In the genomic region with DNA sequence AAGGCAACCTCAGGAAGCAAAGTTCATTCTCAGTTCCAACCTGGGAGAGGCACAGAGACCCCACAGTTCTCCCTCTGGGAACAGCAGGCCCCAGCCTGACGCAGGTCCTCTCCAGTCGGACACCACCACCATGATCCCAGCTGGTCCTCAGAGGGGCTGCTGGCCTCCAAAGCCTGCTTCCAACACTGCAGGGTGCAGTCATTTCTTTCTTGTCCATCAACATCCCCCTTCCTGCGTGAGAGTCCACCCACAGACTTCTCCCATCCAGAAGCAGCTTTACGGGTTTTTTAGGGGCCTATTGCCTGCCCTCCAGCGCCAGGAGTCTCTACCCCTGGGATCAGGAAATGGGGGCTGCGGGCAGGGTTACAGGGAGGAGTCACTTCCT, we compare ENCODE assay signal across 20 cellular contexts. TPM values are rescaled to one million over a fixed set of nuclear protein-coding genes. Genes with fewer than 3 reads are reported as not detected.
DNase-seq lines count a peak whose midpoint lies in the region; ATAC-seq and TF ChIP-seq lines count a peak whose summit lies in the region.
"Had no signal": no experiment of that assay in that cellular context is flagged by ENCODE, and none has a peak within 500 bp of the region (broad histone marks: within the 10 kb centered on the region; RNA-seq: fewer than 3 reads in every experiment).

No MANE protein-coding gene starts in this region.

- H4K20me1 ChIP-seq in BLaER1 treated with 17β-estradiol and CSF1 and Interleukin-3, amounts not matched to agents 10 nM and 100 nM, result peaks cover 0 to 27% (median 0%) of the 10 kb centered on the region in 11 experiments; a peak in 4 of 22 replicates
- no peaks in the 10 kb centered on the region for H4K20me1 ChIP-seq in neural progenitor cell (ENCODE audit: low read depth)

- H3K27ac ChIP-seq in BLaER1 treated with 17β-estradiol and CSF1 and Interleukin-3, amounts not matched to agents 10 nM and 100 nM, result no peak overlapping the region
- peak overlapping the region; percentile 37; the same call in 1 of the 2 replicates for H3K27ac ChIP-seq in HUES64 (ENCODE audit: low read depth, low read length)
- no peak overlapping the region for H3K27ac ChIP-seq in neural progenitor cell
- H3K27ac ChIP-seq: Peyer's patch, SJCRH30 had no signal

- H3K36me3 Mint-ChIP-seq in T-helper 17 cell (ENCODE audit: low read depth) (peaks cover 2% of the 10 kb centered on the region), neural progenitor cell (no peaks in the 10 kb centered on the region)
- no peaks in the 10 kb centered on the region for H3K36me3 Mint-ChIP-seq in activated T-cell treated with anti-CD3 and anti-CD28 coated beads, Interleukin-2, amount 50 U/mL, for 72 hours (ENCODE audit: insufficient read depth in 2 of 2)

- peak overlapping the region in 9 of 11 experiments; percentile 51 to 93 (median 71); a peak in 19 of 22 replicates for H3K4me2 ChIP-seq in BLaER1 treated with 17β-estradiol and CSF1 and Interleukin-3, amounts not matched to agents 10 nM and 100 nM
- peak overlapping the region; percentile 13 for H3K4me2 ChIP-seq in neural progenitor cell

- H3K36me3 ChIP-seq in BLaER1 treated with 17β-estradiol and CSF1 and Interleukin-3, amounts not matched to agents 10 nM and 100 nM, result no peaks in the 10 kb centered on the region
- H3K36me3 ChIP-seq in HUES64 (ENCODE audit: insufficient read depth, low read length), result no peaks in the 10 kb centered on the region
- no peaks in the 10 kb centered on the region for H3K36me3 ChIP-seq in neural progenitor cell
- H3K36me3 ChIP-seq: MG63, Peyer's patch, SJCRH30 had no signal

- no peak overlapping the region for H3K9ac ChIP-seq in BLaER1 treated with 17β-estradiol and CSF1 and Interleukin-3, amounts not matched to agents 10 nM and 100 nM
- H3K9ac ChIP-seq in HUES64 (ENCODE audit: low read depth, low read length) (no peak overlapping the region), neural progenitor cell (no peak overlapping the region)

- 79% methylated on average over 6 of the region's 6 CpGs for WGBS in HUES64

- peaks cover 0 to 49% (median 0%) of the 10 kb centered on the region in 11 experiments; a peak in 8 of 22 replicates for H3K27me3 ChIP-seq in BLaER1 treated with 17β-estradiol and CSF1 and Interleukin-3, amounts not matched to agents 10 nM and 100 nM
- H3K27me3 ChIP-seq in HUES64 (ENCODE audit: insufficient read depth, low read length) (peaks cover 3% of the 10 kb centered on the region; the same call in 1 of the 2 replicates), neural progenitor cell (no peaks in the 10 kb centered on the region)
- H3K27me3 ChIP-seq: Peyer's patch had no signal

- no peak overlapping the region for H2AFZ ChIP-seq in neural progenitor cell (replicated peaks)

- TF ChIP-seq CTCF in neural progenitor cell (IDR thresholded peaks at IDR 0.05), result no peak

- peaks cover 12 to 36% (median 27%) of the 10 kb centered on the region in 10 experiments for H3K4me1 ChIP-seq in BLaER1 treated with 17β-estradiol and CSF1 and Interleukin-3, amounts not matched to agents 10 nM and 100 nM
- H3K4me1 ChIP-seq in HUES64 (ENCODE audit: insufficient read depth, low read length), result peaks cover 28% of the 10 kb centered on the region
- H3K4me1 ChIP-seq in neural progenitor cell, result peaks cover 35% of the 10 kb centered on the region
- H3K4me1 ChIP-seq: Peyer's patch, SJCRH30 had no signal

- H3K4me1 Mint-ChIP-seq in T-helper 17 cell (peaks cover 21% of the 10 kb centered on the region), neural progenitor cell (peaks cover 55% of the 10 kb centered on the region)
- H3K4me1 Mint-ChIP-seq in activated T-cell treated with anti-CD3 and anti-CD28 coated beads, Interleukin-2, amount 50 U/mL, for 72 hours (ENCODE audit: low read depth), result peaks cover 33% of the 10 kb centered on the region

- H3K9me3 ChIP-seq in BLaER1 treated with 17β-estradiol and CSF1 and Interleukin-3, amounts not matched to agents 10 nM and 100 nM (replicated peaks in 1 of 11), result no peaks in the 10 kb centered on the region
- H3K9me3 ChIP-seq in HUES64 (ENCODE audit: insufficient read depth, low read depth, low read length), result no peaks in the 10 kb centered on the region
- no peaks in the 10 kb centered on the region for H3K9me3 ChIP-seq in T-helper 17 cell (ENCODE audit: control insufficient read depth, low read length, poor library complexity, severe bottlenecking)
- H3K9me3 ChIP-seq in neural progenitor cell (ENCODE audit: low read depth), result no peaks in the 10 kb centered on the region
- H3K9me3 ChIP-seq: MG63, Peyer's patch, SJCRH30 had no signal

- peaks cover 20% of the 10 kb centered on the region for H3F3A ChIP-seq in neural progenitor cell (ENCODE audit: low read depth)

- peak overlapping the region; percentile 36 for H3K4me3 Mint-ChIP-seq in T-helper 17 cell
- H3K4me3 Mint-ChIP-seq in neural progenitor cell, result no peak overlapping the region
- no peak overlapping the region for H3K4me3 Mint-ChIP-seq in activated T-cell treated with anti-CD3 and anti-CD28 coated beads, Interleukin-2, amount 50 U/mL, for 72 hours
- H3K4me3 Mint-ChIP-seq: H9 had no signal

- H3K79me2 ChIP-seq in neural progenitor cell (ENCODE audit: low read depth), result no peaks in the 10 kb centered on the region

- H3K9me3 Mint-ChIP-seq in neural progenitor cell, result no peaks in the 10 kb centered on the region
- H3K9me3 Mint-ChIP-seq in activated T-cell treated with anti-CD3 and anti-CD28 coated beads, Interleukin-2, amount 50 U/mL, for 72 hours, result no peaks in the 10 kb centered on the region
- H3K9me3 Mint-ChIP-seq: H9 had no signal

- no peak overlapping the region for H3K4me3 ChIP-seq in BLaER1 treated with 17β-estradiol and CSF1 and Interleukin-3, amounts not matched to agents 10 nM and 100 nM
- H3K4me3 ChIP-seq in HUES64 (ENCODE audit: low read length) (no peak overlapping the region), neural progenitor cell (no peak overlapping the region)
- H3K4me3 ChIP-seq: MG63, Peyer's patch, SJCRH30 had no signal

- DNase-seq in T-helper 17 cell, result no peak
- DNase-seq in neural progenitor cell (ENCODE audit: low spot score), result no peak
- DNase-seq in GDM1 (lab: John Stamatoyannopoulos, UW), result no peak
- DNase-seq in activated T-cell treated with anti-CD3 and anti-CD28 coated beads, Interleukin-2, amount 50 U/mL, for 72 hours, result no peak
- DNase-seq in A172 (ENCODE audit: low spot score), result no peak
- DNase-seq in NCI-H2227 (lab: John Stamatoyannopoulos, UW; ENCODE audit: unreplicated experiment), result no peak
- DNase-seq: COR-L47, DMS79 treated with DMSO at 0.1 percent for 48 hours, H9, Kasumi-1, MG63, NCI-H1417 treated with DMSO at 0.1 percent for 48 hours, NCI-H2029, NCI-H226, NCI-H510A treated with DMSO at 0.1 percent for 48 hours, NCI-H774, Peyer's patch, SJCRH30 had no signal

- H3K27ac Mint-ChIP-seq in T-helper 17 cell (peak overlapping the region; percentile 92), neural progenitor cell (no peak overlapping the region)
- H3K27ac Mint-ChIP-seq in activated T-cell treated with anti-CD3 and anti-CD28 coated beads, Interleukin-2, amount 50 U/mL, for 72 hours, result no peak overlapping the region

- no peak for ATAC-seq in T-helper 17 cell
- no peak for ATAC-seq in activated T-cell treated with anti-CD3 and anti-CD28 coated beads, Interleukin-2, amount 50 U/mL, for 72 hours (replicated peaks in 1 of 2)

- H3K27me3 Mint-ChIP-seq in T-helper 17 cell (peaks cover 24% of the 10 kb centered on the region), neural progenitor cell (ENCODE audit: insufficient read depth, low read depth) (no peaks in the 10 kb centered on the region)
- H3K27me3 Mint-ChIP-seq in activated T-cell treated with anti-CD3 and anti-CD28 coated beads, Interleukin-2, amount 50 U/mL, for 72 hours (ENCODE audit: low read depth), result no peaks in the 10 kb centered on the region

RNA-seq across cellular contexts. Expression of gene TNRC6C, which starts 29.3 kb away (rescaled TPM):
- 7.9 TPM for polyA plus RNA-seq in HUES64 (2013, experiment 1 of 2)
- polyA plus RNA-seq in HUES64 (2013, experiment 2 of 2), result 8.4 TPM
- 10 to 100 TPM; 64.4 to 64.5 TPM for total RNA-seq in T-helper 17 cell
- 11.4 and 14.9 TPM in 2 replicates for total RNA-seq in neural progenitor cell (ENCODE audit: low replicate concordance)
- 10 to 100 TPM; 26.5 to 30.5 TPM for total RNA-seq in activated T-cell treated with anti-CD3 and anti-CD28 coated beads, Interleukin-2, amount 50 U/mL, for 72 hours
- 2.5 and 3.2 TPM in 2 replicates for total RNA-seq in A172 (2014; rRNA removed; shearing (Covaris generic))
